ENCODE assay signal across 23 cellular contexts in the genomic region with DNA sequence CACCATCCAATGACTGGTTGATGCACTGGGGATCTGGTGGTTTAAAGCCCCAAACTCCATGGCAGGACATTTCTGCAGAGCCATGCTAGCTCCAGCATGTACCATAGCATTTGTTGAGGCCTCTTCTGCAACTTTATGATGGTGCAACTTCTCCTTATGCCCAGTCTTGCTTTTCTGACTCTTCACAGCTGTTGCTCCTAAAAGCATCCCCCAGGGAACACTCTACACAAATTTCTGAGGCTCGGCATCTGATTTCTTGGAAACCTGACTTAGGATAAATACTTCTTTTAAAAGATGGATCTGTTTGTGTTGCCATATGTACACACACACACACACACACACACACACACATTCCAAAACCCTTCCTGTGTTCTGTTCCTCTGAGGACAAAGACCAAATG.
"Had no signal": no experiment of that assay in that cellular context is flagged by ENCODE, and none has a peak within 500 bp of the region (broad histone marks: within the 10 kb centered on the region; RNA-seq: fewer than 3 reads in every experiment).

No MANE protein-coding gene starts in this region.

- H3K36me3 ChIP-seq: left ventricle myocardium inferior, neutrophil, right atrium auricular region, sigmoid colon, tibial nerve, uterus had no signal

- H3K27ac ChIP-seq: left ventricle myocardium inferior, neutrophil, right atrium auricular region, sigmoid colon, tibial nerve, uterus had no signal

- H3K9me3 ChIP-seq: left ventricle myocardium inferior, neutrophil, right atrium auricular region, sigmoid colon, uterus had no signal

- H3K27me3 ChIP-seq: neutrophil, right atrium auricular region, sigmoid colon, tibial nerve, uterus had no signal

- ATAC-seq: left colon; naive thymus-derived CD4-positive, alpha-beta T cell; natural killer cell treated with Interleukin-12 subunit alpha and Interleukin-12 subunit beta and Interleukin-15 and Interleukin-18, amount 100 ng/mL, for 72 hours; stimulated activated memory B cell treated with anti-CD40 and anti-IgM and Interleukin-4, amounts not matched to agents 10 μg/mL and 1 μg/mL and 100 μg/mL, for 72 hours; stimulated activated naive CD8-positive, alpha-beta T cell treated with anti-CD3 and anti-CD28 coated beads, Interleukin-15, amount 100 ng/mL, for 72 hours had no signal

- DNase-seq: head of caudate nucleus; hippocampal formation; kidney; left colon; left ventricle myocardium inferior; naive thymus-derived CD4-positive, alpha-beta T cell; occipital lobe; sigmoid colon; stimulated activated CD4-positive, alpha-beta T cell treated with anti-CD3 and anti-CD28 coated beads, Interleukin-1b, Interleukin-23, amount 100 ng/mL, for 48 hours; stimulated activated CD4-positive, alpha-beta T cell treated with anti-CD3 and anti-CD28 coated beads, Interleukin-2, amount 100 ng/mL, for 48 hours; stimulated activated CD4-positive, alpha-beta T cell treated with anti-CD3 and anti-CD28 coated beads, Interleukin-4, amount 100 ng/mL, for 4 hours; stimulated activated CD8-positive, alpha-beta memory T cell treated with anti-CD3 and anti-CD28 coated beads, Interleukin-4, amount 100 ng/mL, for 48 hours; stimulated activated naive CD4-positive, alpha-beta T cell treated with Interleukin-2 at 50 U/mL for 16 hours; stimulated activated naive CD8-positive, alpha-beta T cell treated with anti-CD3 and anti-CD28 coated beads, Interleukin-15, amount 100 ng/mL, for 72 hours; substantia nigra; uterus had no signal

- FAIRE-seq: kidney had no signal

- H3K4me1 ChIP-seq: right atrium auricular region had no signal

- H3K4me3 ChIP-seq: left ventricle myocardium inferior, lung, right atrium auricular region, sigmoid colon, smooth muscle cell, tibial nerve, uterus had no signal

- H3K4me2 ChIP-seq: smooth muscle cell had no signal
